In the genomic region with DNA sequence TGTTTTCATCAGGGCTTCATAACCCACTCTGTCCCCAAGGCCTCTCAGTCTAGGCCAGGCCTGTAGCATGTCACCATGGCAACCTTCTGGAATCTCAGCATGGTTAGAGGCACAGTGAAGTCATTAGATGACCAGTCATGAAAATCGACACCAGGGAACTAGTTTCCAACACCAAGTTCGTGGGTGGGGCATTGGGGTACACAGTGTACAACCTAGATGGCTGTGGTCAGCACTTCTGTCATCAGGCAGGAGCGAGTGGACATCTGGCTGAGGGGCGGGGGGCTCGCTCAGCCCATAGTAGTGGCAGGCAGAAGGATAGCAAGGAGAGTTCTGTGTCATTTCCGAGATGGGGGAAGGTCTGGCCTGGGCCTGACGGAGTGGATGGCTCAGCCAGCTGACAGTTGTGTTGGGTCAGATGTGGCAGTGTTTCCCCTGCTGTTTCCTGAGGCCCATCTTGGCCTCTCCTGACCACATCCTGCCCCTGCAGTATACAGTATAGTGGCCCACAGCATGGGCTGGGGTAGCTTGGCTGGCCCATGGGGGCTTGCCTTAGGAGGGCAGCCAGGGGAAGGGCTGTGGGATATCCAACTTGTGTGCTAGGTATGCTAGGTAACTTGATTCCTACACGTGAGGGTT, we compare ENCODE assay signal across 10 cellular contexts.
DNase-seq lines count a peak whose midpoint lies in the region; ATAC-seq, FAIRE-seq and TF ChIP-seq lines count a peak whose summit lies in the region.
"Had no signal": no experiment of that assay in that cellular context is flagged by ENCODE, and none has a peak within 500 bp of the region (broad histone marks: within the 10 kb centered on the region; RNA-seq: fewer than 3 reads in every experiment).

No MANE protein-coding gene starts in this region.

- H3K9me3 ChIP-seq in WERI-Rb-1 (ENCODE audit: severe bottlenecking) (no peaks in the 10 kb centered on the region), small intestine (ENCODE audit: control insufficient read depth, low read depth) (no peaks in the 10 kb centered on the region)

- 57 to 61% (median 58%) methylated on average over 8 of the region's 8 CpGs for WGBS in small intestine, 3 donors

- H3K27ac ChIP-seq in WERI-Rb-1, result peak overlapping the region; percentile 61
- no peak overlapping the region for H3K27ac ChIP-seq in small intestine (ENCODE audit: low read depth in 1 of 2, low read length in 1 of 2)

- H3K36me3 ChIP-seq in WERI-Rb-1 (no peaks in the 10 kb centered on the region), small intestine (ENCODE audit: control insufficient read depth in 2 of 2, insufficient read depth in 2 of 2, low read length in 2 of 2) (no peaks in the 10 kb centered on the region)

- H3K27me3 ChIP-seq in WERI-Rb-1 (ENCODE audit: insufficient read depth, low read depth, severe bottlenecking) (no peaks in the 10 kb centered on the region), small intestine (ENCODE audit: control insufficient read depth in 2 of 2, insufficient read depth in 2 of 2, low read length in 2 of 2) (no peaks in the 10 kb centered on the region)

- ATAC-seq in HG03135 (IDR thresholded peaks at IDR 0.05; ENCODE audit: unreplicated experiment) (no peak), HG03039 (IDR thresholded peaks at IDR 0.05; ENCODE audit: unreplicated experiment) (no peak)

- H3K4me3 ChIP-seq in WERI-Rb-1 (ENCODE audit: low read depth, low read length) (no peak overlapping the region), small intestine (ENCODE audit: low read depth in 1 of 2, low read length in 2 of 2) (no peak overlapping the region)

- peaks cover 4 to 11% of the 10 kb centered on the region in 2 donors for H3K4me1 ChIP-seq in small intestine (ENCODE audit: control insufficient read depth in 2 of 2, insufficient read depth in 1 of 2, low read depth in 1 of 2, low read length in 1 of 2)

- DNase-seq in AG08396 (ENCODE audit: low spot score) (peak; percentile 60), H4 (ENCODE audit: low spot score) (peak; percentile 57), WERI-Rb-1 (no peak), kidney tubule cell (ENCODE audit: low spot score) (peak; percentile 55), small intestine (no peak), dermis blood vessel endothelial cell (no peak)
- DNase-seq: activated T-cell treated with anti-CD3 and anti-CD28 coated beads, Interleukin-2, amount 50 U/mL, for 48 hours; KG1 had no signal

- no peak for FAIRE-seq in small intestine (lab: Jason Lieb, UNC)

- TF ChIP-seq CTCF in WERI-Rb-1 (IDR thresholded peaks at IDR 0.05; ENCODE audit: low read depth, low read length), result no peak

Comparison
In these comparisons a context has a peak if more than half of its experiments do, and no peak if none do; other contexts are left out.
1. DNase-seq: peak in AG08396 (single experiment), H4 (single experiment) and kidney tubule cell (single experiment); none in WERI-Rb-1 (single experiment), small intestine (single experiment) and dermis blood vessel endothelial cell (single experiment).